ENCODE assay signal across 8 cellular contexts in genomic region chr4:25913056-25913850, GRCh38. TPM values are rescaled to one million over a fixed set of nuclear protein-coding genes. Genes with fewer than 3 reads are reported as not detected.
A peak's percentile ranks its signal among the peaks of the same experiment; 100 is the strongest.
DNase-seq lines count a peak whose midpoint lies in the region; ATAC-seq, FAIRE-seq and TF ChIP-seq lines count a peak whose summit lies in the region.

No MANE protein-coding gene starts in this region.

- peaks cover 16% of the 10 kb centered on the region for H3K4me1 Mint-ChIP-seq in activated CD8-positive, alpha-beta T cell treated with anti-CD3 and anti-CD28 coated beads for 36 hours (ENCODE audit: low read depth)
- peaks cover 24% of the 10 kb centered on the region for H3K4me1 Mint-ChIP-seq in nephron progenitor cell

- H3K9ac ChIP-seq in HUES48 (ENCODE audit: low read depth, low read length), result peak overlapping the region; percentile 77

- TF ChIP-seq POLR2A in esophagus squamous epithelium (IDR thresholded peaks at IDR 0.05) (no peak), H54 (IDR thresholded peaks at IDR 0.05; ENCODE audit: low read depth, low read length) (no peak)

- DNase-seq in D721Med (ENCODE audit: insufficient read length, low spot score) (peak; percentile 34), esophagus squamous epithelium (lab: John Stamatoyannopoulos, UW) (peak; percentile 8), nephron progenitor cell (no peak), H54 (ENCODE audit: insufficient read length, low spot score) (no peak)
- peak; percentile 54 for DNase-seq in activated CD8-positive, alpha-beta T cell treated with anti-CD3 and anti-CD28 coated beads for 36 hours

- FAIRE-seq in D721Med (lab: Jason Lieb, UNC) (no peak), H54 (lab: Jason Lieb, UNC) (no peak)

- H3K36me3 Mint-ChIP-seq in activated CD8-positive, alpha-beta T cell treated with anti-CD3 and anti-CD28 coated beads for 36 hours (ENCODE audit: low read depth), result peaks cover 9% of the 10 kb centered on the region
- H3K36me3 Mint-ChIP-seq in nephron progenitor cell (ENCODE audit: low read depth), result peaks cover 9% of the 10 kb centered on the region

- peak overlapping the region; percentile 74 for H3K4me3 ChIP-seq in HUES48 (ENCODE audit: low read depth, low read length)
- H3K4me3 ChIP-seq in esophagus squamous epithelium, result peak overlapping the region; percentile 61 to 82 (median 64)

- POLR2A ChIA-PET in activated CD8-positive, alpha-beta T cell treated with anti-CD3 and anti-CD28 coated beads for 36 hours (lab: Charles Lee), result interaction anchor here (1.4 to 1.8 kb wide), 3 partner anchors 18 to 56 kb away, joined by 3 to 7 read pairs (median 6); no protein-coding TSS in a partner anchor

- WGBS in esophagus squamous epithelium, 2 donors, result 9% methylated on average over 19 to 25 of the region's 26 CpGs

- H3K4me3 Mint-ChIP-seq in activated CD8-positive, alpha-beta T cell treated with anti-CD3 and anti-CD28 coated beads for 36 hours, result peak overlapping the region; percentile 97
- H3K4me3 Mint-ChIP-seq in nephron progenitor cell, result peak overlapping the region; percentile 92

- H3K36me3 ChIP-seq in HUES48 (ENCODE audit: control insufficient read depth, insufficient read depth, low read length) (no peaks in the 10 kb centered on the region), esophagus squamous epithelium (no peaks in the 10 kb centered on the region)

- H3K27ac ChIP-seq in HUES48 (ENCODE audit: low read depth, low read length), result peak overlapping the region; percentile 93
- peak overlapping the region; percentile 86 to 97 (median 88) for H3K27ac ChIP-seq in esophagus squamous epithelium

- no peaks in the 10 kb centered on the region for H3K9me3 Mint-ChIP-seq in activated CD8-positive, alpha-beta T cell treated with anti-CD3 and anti-CD28 coated beads for 36 hours
- H3K9me3 Mint-ChIP-seq in nephron progenitor cell, result peaks cover 9% of the 10 kb centered on the region

- H3K4me1 ChIP-seq in HUES48 (ENCODE audit: control insufficient read depth, insufficient read depth, low read length) (peaks cover 18% of the 10 kb centered on the region), esophagus squamous epithelium (peaks cover 11 to 23% (median 13%) of the 10 kb centered on the region in 3 donors)

- TF ChIP-seq CTCF in D721Med (IDR thresholded peaks at IDR 0.05; ENCODE audit: insufficient read depth, missing control alignments) (no peak), esophagus squamous epithelium (IDR thresholded peaks at IDR 0.05) (no peak), nephron progenitor cell (IDR thresholded peaks at IDR 0.05) (no peak)
- TF ChIP-seq CTCF in activated CD8-positive, alpha-beta T cell treated with anti-CD3 and anti-CD28 coated beads for 36 hours (IDR thresholded peaks at IDR 0.05), result no peak

- CTCF ChIA-PET in activated CD8-positive, alpha-beta T cell treated with anti-CD3 and anti-CD28 coated beads for 36 hours (lab: Charles Lee), result interaction anchor here (1.1 to 1.8 kb wide), 4 partner anchors 10 to 75 kb away, joined by 3 to 7 read pairs (median 4); no protein-coding TSS in a partner anchor

- no peaks in the 10 kb centered on the region for H3K9me3 ChIP-seq in HUES48 (ENCODE audit: control insufficient read depth, insufficient read depth, low read length)
- no peaks in the 10 kb centered on the region for H3K9me3 ChIP-seq in esophagus squamous epithelium

- ATAC-seq in GM21381 (IDR thresholded peaks at IDR 0.05; ENCODE audit: unreplicated experiment), result peak; percentile 30
- ATAC-seq in activated CD8-positive, alpha-beta T cell treated with anti-CD3 and anti-CD28 coated beads for 36 hours, result peak; percentile 5
- ATAC-seq in GM18519 (IDR thresholded peaks at IDR 0.05; ENCODE audit: low FRiP score, unreplicated experiment), result no peak

- intact Hi-C loops in activated CD8-positive, alpha-beta T cell treated with anti-CD3 and anti-CD28 coated beads for 36 hours (cut with micrococcal nuclease), result loop anchor here (5.0 kb wide), 1 partner anchor 51 kb away; the partner anchor contains the start of gene SEL1L3
- intact Hi-C loops in esophagus squamous epithelium (cut with DNase I), result no loop called here

- H3K27me3 ChIP-seq in HUES48 (ENCODE audit: control insufficient read depth, insufficient read depth, low read length) (peaks cover 16% of the 10 kb centered on the region), esophagus squamous epithelium (peaks cover 0 to 15% (median 0%) of the 10 kb centered on the region in 4 donors)

- H3K27me3 Mint-ChIP-seq in activated CD8-positive, alpha-beta T cell treated with anti-CD3 and anti-CD28 coated beads for 36 hours, result no peaks in the 10 kb centered on the region
- peaks cover 19% of the 10 kb centered on the region for H3K27me3 Mint-ChIP-seq in nephron progenitor cell (ENCODE audit: low read depth, poor library complexity)

- H3K27ac Mint-ChIP-seq in activated CD8-positive, alpha-beta T cell treated with anti-CD3 and anti-CD28 coated beads for 36 hours, result peak overlapping the region; percentile 98
- peak overlapping the region; percentile 7 for H3K27ac Mint-ChIP-seq in nephron progenitor cell

RNA-seq across cellular contexts. Expression of gene SMIM20, which starts 0.8 kb away (rescaled TPM):
- total RNA-seq in activated CD8-positive, alpha-beta T cell treated with anti-CD3 and anti-CD28 coated beads for 36 hours, result 10 to 100 TPM; 21.3 to 26.9 TPM
- total RNA-seq in esophagus squamous epithelium, result 10 to 100 TPM in 3 of 4 donors, 1 to 10 TPM in 1; 3.6 to 19.8 (median 15.5) TPM

RNA-seq across cellular contexts. Expression of gene SEL1L3, which starts 50.5 kb away (rescaled TPM):
- 10 to 100 TPM; 34.8 to 36.9 TPM for total RNA-seq in activated CD8-positive, alpha-beta T cell treated with anti-CD3 and anti-CD28 coated beads for 36 hours
- total RNA-seq in esophagus squamous epithelium, result 10 to 100 TPM in 1 of 4 donors, 1 to 10 TPM in 3; 6.9 to 13.5 (median 7.5) TPM

Comparison
In these comparisons a context has a peak if more than half of its experiments do, and no peak if none do; other contexts are left out.
1. DNase-seq: peak in D721Med (single experiment), activated CD8-positive, alpha-beta T cell treated with anti-CD3 and anti-CD28 coated beads for 36 hours (single experiment) and esophagus squamous epithelium (single experiment); none in nephron progenitor cell (single experiment) and H54 (single experiment).